8 cellular contexts compared by ENCODE assay signal in the genomic region with DNA sequence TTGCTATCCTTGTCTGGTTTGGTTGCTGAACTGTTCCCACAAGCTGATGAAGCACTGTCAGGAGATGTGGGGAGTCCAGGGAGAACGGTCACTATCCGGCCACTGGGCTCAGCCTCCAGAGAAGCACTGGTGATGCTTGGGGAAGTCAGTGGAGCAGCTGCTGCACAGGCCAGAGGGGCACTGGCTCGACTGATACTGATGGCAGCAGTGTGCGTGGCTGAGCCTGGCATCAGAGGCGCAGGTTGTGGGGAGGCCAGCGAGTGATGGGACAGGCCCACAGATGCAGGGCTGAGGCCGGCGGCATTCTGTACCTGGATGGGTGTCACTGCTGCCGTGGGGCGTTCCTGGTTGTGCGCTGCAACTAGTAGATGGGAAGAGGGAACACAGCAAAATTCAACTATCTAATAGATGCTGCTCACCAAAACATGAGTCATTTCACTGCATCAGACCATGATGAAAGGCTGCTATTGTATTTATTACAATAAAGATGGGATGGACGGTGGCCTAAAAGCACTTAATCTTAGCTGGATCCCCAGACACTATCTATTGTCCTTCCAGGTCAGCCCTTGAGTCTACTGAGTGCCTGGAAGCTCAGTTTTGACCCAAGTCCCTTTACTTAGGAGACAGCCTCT.
A peak's percentile ranks its signal among the peaks of the same experiment; 100 is the strongest.
DNase-seq lines count a peak whose midpoint lies in the region; ATAC-seq, FAIRE-seq and TF ChIP-seq lines count a peak whose summit lies in the region.

No MANE protein-coding gene starts in this region.

- H3K27ac Mint-ChIP-seq in nephron = peak overlapping the region; percentile 55 to 79 (median 63)

- H3K79me2 ChIP-seq in PC-9 (ENCODE audit: low read depth) = 0 out of 2 replicates have a peak, but pooled peaks cover 5% of the 10 kb centered on the region
- peaks cover 6% of the 10 kb centered on the region for H3K79me2 ChIP-seq in endothelial cell of umbilical vein (ENCODE audit: control insufficient read depth, insufficient read depth, low read length)

- no peak for ATAC-seq in GM21717 (IDR thresholded peaks at IDR 0.05; ENCODE audit: unreplicated experiment)

- POLR2A ChIA-PET in PC-9 (lab: Charles Lee; ENCODE audit: unreplicated experiment) = interaction anchor here (0.7 kb wide), 3 partner anchors 12 to 122 kb away, joined by 3 to 10 read pairs (median 4); no protein-coding TSS in a partner anchor
- POLR2A ChIA-PET in endothelial cell of umbilical vein (lab: Charles Lee) = interaction anchor here (0.7 to 1.0 kb wide), 2 partner anchors 18 to 106 kb away, joined by 3 to 4 read pairs; a partner anchor contains a TSS

- TF ChIP-seq CTCF in 22Rv1 (IDR thresholded peaks at IDR 0.05) (no peak), PC-9 (conservative IDR thresholded peaks at IDR 0.05) (no peak), endothelial cell of umbilical vein (IDR thresholded peaks at IDR 0.05; ENCODE audit: extremely low read depth in 1 of 2, insufficient read depth in 1 of 2, low read depth in 1 of 2, low read length in 2 of 2) (no peak), nephron (IDR thresholded peaks at IDR 0.05; ENCODE audit: unreplicated experiment in 3 of 3) (no peak)

- H3K27me3 Mint-ChIP-seq in nephron (ENCODE audit: low read depth) = no peaks in the 10 kb centered on the region

- H3K36me3 ChIP-seq in PC-9 (ENCODE audit: low read depth) (no peaks in the 10 kb centered on the region; the same call in 1 of the 2 replicates), endothelial cell of umbilical vein (ENCODE audit: control insufficient read depth in 2 of 2, extremely low read depth in 1 of 2, insufficient read depth in 2 of 2, low read length in 2 of 2) (peaks cover 7 to 10% of the 10 kb centered on the region in 2 experiments)

- H3K4me2 ChIP-seq in PC-9 (peak overlapping the region; percentile 30), endothelial cell of umbilical vein (ENCODE audit: insufficient read depth, low read length) (peak overlapping the region; percentile 76)

- H2AFZ ChIP-seq in PC-9 (no peak overlapping the region), endothelial cell of umbilical vein (ENCODE audit: low read depth, low read length) (no peak overlapping the region)

- H3K9me3 Mint-ChIP-seq in nephron = no peaks in the 10 kb centered on the region

- no TSS peak for BruUV-seq in PC-9 (replicated peaks; lab: Mats Ljungman, UMichigan)
- BruUV-seq in endothelial cell of umbilical vein (replicated peaks; lab: Mats Ljungman, UMichigan) = TSS peak; percentile 74

- H3K27me3 ChIP-seq in PC-9 (ENCODE audit: insufficient read depth, low read depth) (no peaks in the 10 kb centered on the region), endothelial cell of umbilical vein (ENCODE audit: control insufficient read depth in 2 of 2, insufficient read depth in 2 of 2, low read length in 2 of 2) (no peaks in the 10 kb centered on the region)

- no peak for FAIRE-seq in endothelial cell of umbilical vein (lab: Jason Lieb, UNC)

- H3K27ac ChIP-seq in 22Rv1 = peak overlapping the region; percentile 86
- H3K27ac ChIP-seq in PC-9 = peak overlapping the region; percentile 98
- H3K27ac ChIP-seq in endothelial cell of umbilical vein (ENCODE audit: insufficient read depth, low read depth, low read length) = peak overlapping the region; percentile 77

- H3K4me1 ChIP-seq in PC-9 (replicated peaks; ENCODE audit: insufficient read depth) (peaks cover 25% of the 10 kb centered on the region), endothelial cell of umbilical vein (ENCODE audit: control insufficient read depth, extremely low read depth, insufficient read depth, low read length) (peaks cover 32% of the 10 kb centered on the region)

- intact Hi-C loops in PC-9 (cut with micrococcal nuclease; ENCODE audit: unreplicated experiment) (loop anchor here (1.0 to 5.0 kb wide), 5 partner anchors 46 to 371 kb away; a partner anchor contains a TSS), endothelial cell of umbilical vein (cut with micrococcal nuclease) (loop anchor here (1.0 to 5.0 kb wide), 7 partner anchors 18 to 196 kb away; no protein-coding TSS in a partner anchor)

- dilution Hi-C loops in endothelial cell of umbilical vein (cut with MboI; ENCODE audit: extremely low pct_ligation_motif_present, low sequenced_read_pairs) = no loop called here

- H3K9me1 ChIP-seq in endothelial cell of umbilical vein (replicated peaks; ENCODE audit: control insufficient read depth, extremely low read depth, insufficient read depth, low read length) = no peaks in the 10 kb centered on the region

- CTCF ChIA-PET in PC-9 (lab: Charles Lee) (interaction anchor here (0.6 to 1.1 kb wide), 3 partner anchors 49 to 369 kb away, joined by 3 read pairs; no protein-coding TSS in a partner anchor), endothelial cell of umbilical vein (lab: Charles Lee) (interaction anchor here (0.6 to 3.1 kb wide), 40 partner anchors 11 to 377 kb away, joined by 3 to 21 read pairs (median 4); a partner anchor contains a TSS)

- H3K9ac ChIP-seq in endothelial cell of umbilical vein (replicated peaks; ENCODE audit: extremely low read depth, insufficient read depth, low read length) = peak overlapping the region; percentile 17

- no peaks in the 10 kb centered on the region for H3K9me2 ChIP-seq in PC-9 (ENCODE audit: insufficient read depth)

- H3K4me3 Mint-ChIP-seq in nephron = no peak overlapping the region

- DNase-seq in PC-9 = no peak
- no peak for DNase-seq in endothelial cell of umbilical vein (ENCODE audit: low read depth, low spot score)
- DNase-seq in SIG-M5 (lab: John Stamatoyannopoulos, UW) = no peak
- DNase-seq in NCI-H2107 (lab: John Stamatoyannopoulos, UW) = no peak
- no peak for DNase-seq in hepatic stellate cell (ENCODE audit: low spot score)

- peaks cover 71% of the 10 kb centered on the region for H3K36me3 Mint-ChIP-seq in nephron (ENCODE audit: low read depth)

- H3K9me3 ChIP-seq in PC-9 (ENCODE audit: insufficient read depth, low read depth) (no peaks in the 10 kb centered on the region), endothelial cell of umbilical vein (replicated peaks; ENCODE audit: control insufficient read depth, insufficient read depth, low read length) (no peaks in the 10 kb centered on the region)

- H3F3A ChIP-seq in PC-9 (ENCODE audit: insufficient read depth, low read depth) = peaks cover 20% of the 10 kb centered on the region

- no peak for TF ChIP-seq POLR2A in endothelial cell of umbilical vein (IDR thresholded peaks at IDR 0.05; ENCODE audit: low read depth, low read length)

- H3K4me1 Mint-ChIP-seq in nephron = peaks cover 2% of the 10 kb centered on the region

- H3K4me3 ChIP-seq in PC-9 (no peak overlapping the region), endothelial cell of umbilical vein (replicated peaks in 1 of 3; ENCODE audit: insufficient read depth in 1 of 3, low read depth in 1 of 3, low read length in 3 of 3) (no peak overlapping the region)

- H4K20me1 ChIP-seq in PC-9 (ENCODE audit: insufficient read depth) = no peaks in the 10 kb centered on the region
- no peaks in the 10 kb centered on the region for H4K20me1 ChIP-seq in endothelial cell of umbilical vein (replicated peaks; ENCODE audit: control insufficient read depth, extremely low read depth, insufficient read depth, low read length)

TF ChIP-seq in endothelial cell of umbilical vein, 7 proteins besides CTCF, POLR2A, EP300 and RAD21:
- TF ChIP-seq FOS (IDR thresholded peaks at IDR 0.05; ENCODE audit: borderline replicate concordance, insufficient read depth, low read length) = peak; percentile 67
- no peak for TF ChIP-seq POLR2AphosphoS5 (IDR thresholded peaks at IDR 0.05; ENCODE audit: insufficient read depth, low read depth, low read length)
- TF ChIP-seq GATA2 (IDR thresholded peaks at IDR 0.05; ENCODE audit: insufficient read depth, insufficient read length, low read depth, low read length) = no peak
- peak; percentile 6 for TF ChIP-seq JUN (IDR thresholded peaks at IDR 0.05; ENCODE audit: borderline replicate concordance, insufficient read depth, insufficient read length, low read depth)
